Comparison of ENCODE assay signal across 8 cellular contexts in the genomic region with DNA sequence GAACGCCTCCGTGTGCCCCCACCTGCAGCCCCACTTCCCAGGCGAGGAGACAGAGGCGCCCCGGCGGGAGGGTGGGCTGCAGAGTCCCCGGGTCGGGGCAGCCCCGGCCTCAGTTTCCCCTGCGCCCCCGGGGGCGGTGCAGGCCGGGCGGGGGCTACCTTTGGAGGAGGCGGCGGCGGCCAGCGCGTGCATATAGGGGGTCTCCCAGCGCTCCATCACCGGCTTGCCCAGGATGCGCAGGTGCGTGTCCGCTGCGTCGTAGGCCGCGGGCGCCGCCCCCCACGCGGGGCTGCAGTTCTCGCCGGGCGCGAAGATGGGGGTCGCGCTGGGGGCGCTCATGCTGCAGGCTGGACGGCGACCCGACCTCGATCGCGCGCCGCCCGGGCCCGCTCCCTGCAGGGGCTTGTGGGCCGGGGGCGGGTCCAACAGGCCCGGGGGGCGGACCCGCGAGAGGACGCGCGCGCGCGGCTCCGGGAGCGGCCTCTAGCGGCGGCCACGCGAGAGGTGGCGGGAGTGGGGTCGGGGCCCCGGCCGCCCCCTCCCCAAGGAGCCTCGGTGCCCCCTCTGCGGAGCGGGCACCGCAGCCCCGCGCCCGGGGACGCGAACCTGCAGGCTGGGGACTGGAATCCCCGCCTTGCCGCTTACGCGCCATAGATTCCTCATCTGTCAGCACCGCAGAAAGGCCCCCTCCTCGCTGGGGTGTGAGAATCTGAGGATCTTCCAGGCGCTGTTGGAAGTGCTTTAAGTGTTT. TPM values are rescaled to one million over a fixed set of nuclear protein-coding genes. Genes with fewer than 3 reads are reported as not detected.
DNase-seq lines count a peak whose midpoint lies in the region; ATAC-seq lines count a peak whose summit lies in the region.

GAMT (minus strand) TSS at position 405 of the 751 bp plus-strand sequence; CDS start at position 339, 66 bp downstream.

- H3K4me3 Mint-ChIP-seq in IgD-negative memory B cell, result peak within 1 kb of the TSS; percentile 60 to 85 (median 78)
- peak within 1 kb of the TSS; percentile 75 for H3K4me3 Mint-ChIP-seq in memory B cell

- peak within 1 kb of the TSS; percentile 18 to 25 for H3K9ac ChIP-seq in duodenal mucosa (ENCODE audit: low read depth in 1 of 2, low read length in 2 of 2)

- peaks cover 11% of the 10 kb centered on the region for H3K27me3 Mint-ChIP-seq in IgD-negative memory B cell
- H3K27me3 Mint-ChIP-seq in memory B cell, result peaks cover 13% of the 10 kb centered on the region

- H3K36me3 Mint-ChIP-seq in IgD-negative memory B cell (no peaks in the 10 kb centered on the region), memory B cell (no peaks in the 10 kb centered on the region)

- DNase-seq in EH (ENCODE audit: low read depth), result peak; percentile 49
- peak; percentile 55 to 63 for DNase-seq in activated CD4-positive, alpha-beta T cell treated with anti-CD3 and anti-CD28 coated beads for 4 hours
- peak; percentile 35 to 64 for DNase-seq in memory B cell (ENCODE audit: low spot score in 2 of 2)
- peak; percentile 39 to 49 for DNase-seq in stimulated activated CD8-positive, alpha-beta memory T cell treated with anti-CD3 and anti-CD28 coated beads, Interleukin-2, amount 100 ng/mL, for 48 hours (ENCODE audit: low read depth in 2 of 2)
- DNase-seq in cerebellar nuclear complex (lab: John Stamatoyannopoulos, UW), result no peak

- H3K27ac ChIP-seq in duodenal mucosa (ENCODE audit: low read depth, low read length), result no peak within 1 kb of the TSS

- H3K4me3 ChIP-seq in duodenal mucosa (ENCODE audit: low read depth in 1 of 2, low read length in 2 of 2), result peak within 1 kb of the TSS; percentile 47 to 60

- ATAC-seq in memory B cell (ENCODE audit: low read depth) (peak; percentile 83), GM19395 (IDR thresholded peaks at IDR 0.05; ENCODE audit: unreplicated experiment) (no peak)

- H3K9me3 Mint-ChIP-seq in IgD-negative memory B cell, result no peaks in the 10 kb centered on the region
- no peaks in the 10 kb centered on the region for H3K9me3 Mint-ChIP-seq in memory B cell

- H3K9me3 ChIP-seq in duodenal mucosa (ENCODE audit: control insufficient read depth in 1 of 2, low read length in 2 of 2), result no peaks in the 10 kb centered on the region

- H3K36me3 ChIP-seq in duodenal mucosa (ENCODE audit: control insufficient read depth in 1 of 2, insufficient read depth in 2 of 2, low read length in 2 of 2), result no peaks in the 10 kb centered on the region

- peaks cover under 1 to 5% (median 4%) of the 10 kb centered on the region in 3 donors for H3K4me1 Mint-ChIP-seq in IgD-negative memory B cell
- peaks cover 9% of the 10 kb centered on the region for H3K4me1 Mint-ChIP-seq in memory B cell

- peak within 1 kb of the TSS; percentile 46 to 56 (median 47) for H3K27ac Mint-ChIP-seq in IgD-negative memory B cell
- no peak within 1 kb of the TSS for H3K27ac Mint-ChIP-seq in memory B cell

- H3K4me1 ChIP-seq in duodenal mucosa (ENCODE audit: control insufficient read depth in 1 of 2, insufficient read depth in 2 of 2, low read length in 2 of 2), result peaks cover 6 to 25% of the 10 kb centered on the region in 2 donors

- peaks cover 9 to 44% of the 10 kb centered on the region in 2 donors for H3K27me3 ChIP-seq in duodenal mucosa (ENCODE audit: control insufficient read depth in 1 of 2, insufficient read depth in 2 of 2, low read length in 2 of 2)

RNA-seq across cellular contexts. Expression of gene GAMT, which starts in this region (rescaled TPM):
- polyA plus RNA-seq in IgD-negative memory B cell, result 14.3 TPM

Comparison
In these comparisons a context has a peak if more than half of its experiments do, and no peak if none do; other contexts are left out.
1. DNase-seq: peak in EH (single experiment), activated CD4-positive, alpha-beta T cell treated with anti-CD3 and anti-CD28 coated beads for 4 hours (2 of 2), memory B cell (2 of 2) and stimulated activated CD8-positive, alpha-beta memory T cell treated with anti-CD3 and anti-CD28 coated beads, Interleukin-2, amount 100 ng/mL, for 48 hours (2 of 2); none in cerebellar nuclear complex (0 of 2).